In the genomic region with DNA sequence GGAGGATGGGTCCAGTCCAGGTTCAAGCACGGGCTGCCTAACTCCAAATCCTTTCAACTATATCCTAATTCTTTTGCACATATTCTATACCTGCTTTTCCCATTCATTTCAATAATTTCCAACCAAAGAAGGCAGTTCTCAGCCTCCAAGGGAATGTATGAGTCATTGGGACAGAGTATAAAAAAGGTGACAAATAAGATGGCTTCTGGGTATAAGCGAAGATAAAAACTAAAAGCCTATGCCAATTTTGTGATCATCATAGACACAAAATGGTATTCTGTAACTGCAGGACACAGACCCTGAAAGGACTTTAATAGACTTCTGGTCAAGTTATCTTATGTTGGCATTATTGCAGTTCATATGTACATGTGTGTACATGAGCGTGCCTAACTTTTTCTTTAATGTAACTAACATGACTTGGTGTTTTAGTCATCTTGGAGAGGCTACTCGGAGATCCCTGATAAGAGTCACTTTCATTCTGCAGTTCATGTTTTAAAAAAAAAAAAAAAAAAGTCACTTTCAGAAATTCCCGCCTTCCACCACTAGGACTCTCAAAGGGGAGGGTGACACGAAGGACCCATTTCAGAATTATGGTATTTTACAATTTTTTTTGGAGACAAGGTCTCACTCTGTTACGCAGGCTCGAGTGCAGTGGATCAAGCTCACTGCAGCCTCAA, we compare ENCODE assay signal across 11 cellular contexts. TPM values are rescaled to one million over a fixed set of nuclear protein-coding genes. Genes with fewer than 3 reads are reported as not detected.
A peak's percentile ranks its signal among the peaks of the same experiment; 100 is the strongest.
DNase-seq lines count a peak whose midpoint lies in the region; ATAC-seq, FAIRE-seq and TF ChIP-seq lines count a peak whose summit lies in the region.
"Had no signal": no experiment of that assay in that cellular context is flagged by ENCODE, and none has a peak within 500 bp of the region (broad histone marks: within the 10 kb centered on the region; RNA-seq: fewer than 3 reads in every experiment).

No MANE protein-coding gene starts in this region.

- peaks cover 4 to 70% (median 22%) of the 10 kb centered on the region in 3 donors for H3K36me3 Mint-ChIP-seq in CD8-positive, alpha-beta memory T cell

- CTCF ChIA-PET in A549 (lab: Yijun Ruan, JAX): interaction anchor here (0.6 to 1.9 kb wide), 7 partner anchors 8 to 482 kb away, joined by 3 to 6 read pairs (median 4); no protein-coding TSS in a partner anchor
- CTCF ChIA-PET in CD8-positive, alpha-beta memory T cell (lab: Charles Lee): no interaction called here
- CTCF ChIA-PET in RWPE1 (lab: Yijun Ruan, JAX): no interaction called here

- DNase-seq in A549 (ENCODE audit: low read depth in 1 of 2, low spot score in 1 of 2) (peak in 1 of 2 experiments; percentile 75), RWPE1 (ENCODE audit: low spot score) (peak; percentile 29), epithelial cell of prostate (ENCODE audit: low read depth, low spot score) (no peak)
- DNase-seq in CD8-positive, alpha-beta memory T cell: peak in 1 of 5 donors; percentile 24
- no peak for DNase-seq in stimulated activated CD4-positive, alpha-beta T cell treated with anti-CD3 and anti-CD28 coated beads, Interleukin-4, amount 100 ng/mL, for 24 hours
- DNase-seq: NCI-H1048, small intestine, testis had no signal

- TF ChIP-seq CTCF in A549 (IDR thresholded peaks at IDR 0.05) (peak; percentile 24; the same call in 1 of the 3 replicates), RWPE1 (conservative IDR thresholded peaks at IDR 0.05; ENCODE audit: low read depth) (no peak)

- POLR2A ChIA-PET in A549 (lab: Yijun Ruan, JAX): no interaction called here
- POLR2A ChIA-PET in CD8-positive, alpha-beta memory T cell (lab: Charles Lee): no interaction called here
- POLR2A ChIA-PET in RWPE1 (lab: Yijun Ruan, JAX; ENCODE audit: low non-redundant PET): interaction anchor here (0.6 kb wide), 2 partner anchors 91 to 362 kb away, joined by 3 to 4 read pairs; no protein-coding TSS in a partner anchor

- H3K27ac ChIP-seq in A549 (no peak overlapping the region), RWPE1 (no peak overlapping the region), epithelial cell of prostate (peak overlapping the region; percentile 8)
- peak overlapping the region; percentile 35 for H3K27ac ChIP-seq in CD8-positive, alpha-beta memory T cell (ENCODE audit: low read depth, low read length)
- H3K27ac ChIP-seq: testis had no signal

- H3K4me3 Mint-ChIP-seq in CD8-positive, alpha-beta memory T cell: no peak overlapping the region

- H3K27ac Mint-ChIP-seq in CD8-positive, alpha-beta memory T cell: peak overlapping the region in 6 of 8 donors; percentile 14 to 83 (median 78)

- H3K4me1 Mint-ChIP-seq in CD8-positive, alpha-beta memory T cell: peaks cover 13 to 43% (median 28%) of the 10 kb centered on the region in 3 donors

- no peaks in the 10 kb centered on the region for H3K9me3 ChIP-seq in A549
- no peaks in the 10 kb centered on the region for H3K9me3 ChIP-seq in CD8-positive, alpha-beta memory T cell (ENCODE audit: low read length)
- H3K9me3 ChIP-seq: testis had no signal

- WGBS in A549 (ENCODE audit: missing lambda C conversion rate): 75% methylated on average over 8 of the region's 8 CpGs

- no peaks in the 10 kb centered on the region for H3K9me3 Mint-ChIP-seq in CD8-positive, alpha-beta memory T cell

- no peak overlapping the region for H3K4me3 ChIP-seq in A549
- no peak overlapping the region for H3K4me3 ChIP-seq in CD8-positive, alpha-beta memory T cell (ENCODE audit: low read length)
- H3K4me3 ChIP-seq: testis had no signal

- ATAC-seq in A549 (peak; percentile 38 to 56; a peak in 3 of 6 replicates), HG03159 (IDR thresholded peaks at IDR 0.05; ENCODE audit: unreplicated experiment) (no peak), esophagus mucosa (no peak), HG03342 (IDR thresholded peaks at IDR 0.05; ENCODE audit: unreplicated experiment) (no peak)

- no peak for TF ChIP-seq EP300 in A549 (IDR thresholded peaks at IDR 0.05)

- H3K36me3 ChIP-seq in CD8-positive, alpha-beta memory T cell (ENCODE audit: insufficient read depth, low read length): peaks cover 46% of the 10 kb centered on the region

- no peak overlapping the region for H3K4me2 ChIP-seq in A549

- no peaks in the 10 kb centered on the region for H3K27me3 Mint-ChIP-seq in CD8-positive, alpha-beta memory T cell

- no peak for FAIRE-seq in A549 (lab: Jason Lieb, UNC)
- FAIRE-seq: small intestine had no signal

- no peak for TF ChIP-seq POLR2A in A549 (IDR thresholded peaks at IDR 0.05; ENCODE audit: low read length)

- H3K4me1 ChIP-seq in A549: no peaks in the 10 kb centered on the region; the same call in 2 of the 3 replicates
- H3K4me1 ChIP-seq in CD8-positive, alpha-beta memory T cell (ENCODE audit: insufficient read depth, low read length): peaks cover 21% of the 10 kb centered on the region
- H3K4me1 ChIP-seq: testis had no signal

- H3K27me3 ChIP-seq in CD8-positive, alpha-beta memory T cell (ENCODE audit: insufficient read depth, low read length, poor library complexity, severe bottlenecking): no peaks in the 10 kb centered on the region
- H3K27me3 ChIP-seq: testis had no signal

- no peak for TF ChIP-seq RAD21 in A549 (conservative IDR thresholded peaks at IDR 0.05 in 1 of 2, IDR thresholded peaks at IDR 0.05 in 1 of 2)

TF ChIP-seq in A549, 52 proteins besides CTCF, POLR2A, EP300 and RAD21:
- TF ChIP-seq, protein P1, sequence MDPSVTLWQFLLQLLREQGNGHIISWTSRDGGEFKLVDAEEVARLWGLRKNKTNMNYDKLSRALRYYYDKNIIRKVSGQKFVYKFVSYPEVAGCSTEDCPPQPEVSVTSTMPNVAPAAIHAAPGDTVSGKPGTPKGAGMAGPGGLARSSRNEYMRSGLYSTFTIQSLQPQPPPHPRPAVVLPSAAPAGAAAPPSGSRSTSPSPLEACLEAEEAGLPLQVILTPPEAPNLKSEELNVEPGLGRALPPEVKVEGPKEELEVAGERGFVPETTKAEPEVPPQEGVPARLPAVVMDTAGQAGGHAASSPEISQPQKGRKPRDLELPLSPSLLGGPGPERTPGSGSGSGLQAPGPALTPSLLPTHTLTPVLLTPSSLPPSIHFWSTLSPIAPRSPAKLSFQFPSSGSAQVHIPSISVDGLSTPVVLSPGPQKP (IDR thresholded peaks at IDR 0.05; ENCODE audit: low read depth, low read length): no peak
- TF ChIP-seq ZC3H11A (IDR thresholded peaks at IDR 0.05): no peak
- no peak for TF ChIP-seq SREBF2 (IDR thresholded peaks at IDR 0.05)
- no peak for TF ChIP-seq HOXB5 (CRISPR knock-in tag; IDR thresholded peaks at IDR 0.05)
- TF ChIP-seq FOSL2 (IDR thresholded peaks at IDR 0.05): no peak
- peak; percentile 69 for TF ChIP-seq FOSL2 (CRISPR knock-in tag; IDR thresholded peaks at IDR 0.05)
- no peak for TF ChIP-seq HOXA7 (CRISPR knock-in tag; IDR thresholded peaks at IDR 0.05)
- no peak for TF ChIP-seq NPAS2 (CRISPR knock-in tag; IDR thresholded peaks at IDR 0.05; ENCODE audit: borderline replicate concordance)

RNA-seq across cellular contexts. Expression of a gene that starts 17.3 kb away (rescaled TPM):
- polyA plus RNA-seq in A549 (2011; rRNA removed): 26.0 and 30.6 TPM in 2 replicates
- polyA plus RNA-seq in A549 (2012; cell fraction: cytosol; rRNA removed): 21.0 and 22.6 TPM in 2 replicates
- polyA plus RNA-seq in A549 (2012; cell fraction: nucleus; rRNA removed): 38.5 and 46.0 TPM in 2 replicates
- polyA plus RNA-seq in A549 (2017; fragmentation: RNase III; extraction: RNeasy Plus Mini Kit Qiagen cat#74134 plus additional on column Dnase treatment): 19.5 to 22.1 TPM (median 21.7 TPM) in 3 replicates
- polyA minus RNA-seq in A549 (2011; rRNA and poly(A)+ RNA removed): 49.8 and 51.7 TPM in 2 replicates
- total RNA-seq in CD8-positive, alpha-beta memory T cell: 10 to 100 TPM; 24.6 to 26.5 TPM
- polyA plus RNA-seq in CD8-positive, alpha-beta memory T cell: 24.0 TPM
- 15.9 TPM for total RNA-seq in esophagus mucosa

RNA-seq across cellular contexts. Expression of a gene that starts 45.3 kb away (rescaled TPM):
- polyA plus RNA-seq in A549 (2011; rRNA removed) (0.04 and 0.07 TPM in 2 replicates), A549 (2017; fragmentation: RNase III; extraction: RNeasy Plus Mini Kit Qiagen cat#74134 plus additional on column Dnase treatment) (0.04 to 0.13 TPM (median 0.04 TPM) in 3 replicates)
- 0.03 TPM in 2 replicates for polyA plus RNA-seq in A549 (2012; cell fraction: cytosol; rRNA removed)
- polyA plus RNA-seq in A549 (2012; cell fraction: nucleus; rRNA removed): 0.01 and 0.04 TPM in 2 replicates
- 0.10 and 0.17 TPM in 2 replicates for polyA minus RNA-seq in A549 (2011; rRNA and poly(A)+ RNA removed)
- 1 to 10 TPM in 1 of 2 experiments, under 1 TPM in 1; 0.53 to 1.3 TPM for total RNA-seq in CD8-positive, alpha-beta memory T cell
- not detected for polyA plus RNA-seq in CD8-positive, alpha-beta memory T cell
- not detected for total RNA-seq in esophagus mucosa

RNA-seq across cellular contexts. Expression of a gene that starts 51.5 kb away (rescaled TPM):
- polyA plus RNA-seq in A549 (2011; rRNA removed) (0.13 and 0.17 TPM in 2 replicates), A549 (2017; fragmentation: RNase III; extraction: RNeasy Plus Mini Kit Qiagen cat#74134 plus additional on column Dnase treatment) (not detected in 3 replicates)
- polyA plus RNA-seq in A549 (2012; cell fraction: cytosol; rRNA removed): not detected in 2 replicates
- polyA plus RNA-seq in A549 (2012; cell fraction: nucleus; rRNA removed): 0.27 TPM in 1 of 2 replicates, not detected in the other
- not detected in 2 replicates for polyA minus RNA-seq in A549 (2011; rRNA and poly(A)+ RNA removed)
- not detected for total RNA-seq in CD8-positive, alpha-beta memory T cell
- polyA plus RNA-seq in CD8-positive, alpha-beta memory T cell: not detected
- not detected for total RNA-seq in esophagus mucosa
- polyA plus RNA-seq: small intestine had no signal

Comparison
In these comparisons a context has a peak if more than half of its experiments do, and no peak if none do; other contexts are left out.
1. ATAC-seq: peak in A549 (2 of 2); none in HG03159 (single experiment), esophagus mucosa (single experiment) and HG03342 (single experiment).
2. H3K27ac ChIP-seq: peak in CD8-positive, alpha-beta memory T cell (single experiment) and epithelial cell of prostate (single experiment); none in A549 (0 of 2) and RWPE1 (single experiment).